In genomic region chr4:158769175-158769831, GRCh38 we compare ENCODE assay signal across 1 cellular context.
TF ChIP-seq lines count a peak whose summit lies in the region.

No MANE protein-coding gene starts in this region.

TF ChIP-seq in IMR-90, 13 proteins besides CTCF, POLR2A, EP300 and RAD21:
- TF ChIP-seq MAZ (IDR thresholded peaks at IDR 0.05; ENCODE audit: borderline replicate concordance, low read depth, low read length), result no peak
- TF ChIP-seq RFX5 (IDR thresholded peaks at IDR 0.05; ENCODE audit: low read depth, low read length), result no peak
- no peak for TF ChIP-seq RCOR1 (IDR thresholded peaks at IDR 0.05; ENCODE audit: insufficient replicate concordance, low read length)
- TF ChIP-seq MAFK (IDR thresholded peaks at IDR 0.05; ENCODE audit: low read depth, low read length), result no peak
- TF ChIP-seq BHLHE40 (IDR thresholded peaks at IDR 0.05; ENCODE audit: low read depth, low read length), result no peak
- TF ChIP-seq MXI1 (IDR thresholded peaks at IDR 0.05; ENCODE audit: borderline replicate concordance, low read depth, low read length), result no peak
- TF ChIP-seq USF2 (IDR thresholded peaks at IDR 0.05; ENCODE audit: low read depth, low read length), result no peak
- TF ChIP-seq NFE2L2 (IDR thresholded peaks at IDR 0.05; ENCODE audit: low read depth, low read length), result no peak
- TF ChIP-seq CEBPB (IDR thresholded peaks at IDR 0.05; ENCODE audit: low read depth, low read length), result no peak
- no peak for TF ChIP-seq ELK1 (IDR thresholded peaks at IDR 0.05; ENCODE audit: borderline replicate concordance, low read depth, low read length)
- no peak for TF ChIP-seq SMC3 (IDR thresholded peaks at IDR 0.05; ENCODE audit: low read depth, low read length)
TF ChIP-seq in IMR-90: peak in this region for 0.
